Comparison of ENCODE assay signal across 12 cellular contexts in genomic region chr16:87896176-87896890, GRCh38. TPM values are rescaled to one million over a fixed set of nuclear protein-coding genes. Genes with fewer than 3 reads are reported as not detected.
DNase-seq lines count a peak whose midpoint lies in the region; ATAC-seq and TF ChIP-seq lines count a peak whose summit lies in the region.
"Not testable (repeated sequence)": the region's sequence is repeated elsewhere in the genome, so short reads cannot be mapped to it uniquely, and the experiment has no call there.
"Had no signal": no experiment of that assay in that cellular context is flagged by ENCODE, and none has a peak within 500 bp of the region (broad histone marks: within the 10 kb centered on the region; RNA-seq: fewer than 3 reads in every experiment).

No MANE protein-coding gene starts in this region.

- peaks cover 54% of the 10 kb centered on the region for H3K4me1 Mint-ChIP-seq in activated CD8-positive, alpha-beta T cell treated with anti-CD3 and anti-CD28 coated beads, Interleukin-2, amount 10 ng/mL, durations not matched to agents 7 days and 5 days (ENCODE audit: low read depth)
- peaks cover 60% of the 10 kb centered on the region for H3K4me1 Mint-ChIP-seq in activated naive CD8-positive, alpha-beta T cell treated with anti-CD3 and anti-CD28 coated beads, Interleukin-2, amount 50 U/mL, for 24 hours
- H3K4me1 Mint-ChIP-seq in immature natural killer cell: peaks cover 30 to 31% of the 10 kb centered on the region in 2 donors

- H2AFZ ChIP-seq in OCI-LY7 (ENCODE audit: low read length): peak overlapping the region; percentile 55; the same call in 1 of the 2 replicates

- not testable (repeated sequence) for H3K36me3 Mint-ChIP-seq in activated CD8-positive, alpha-beta T cell treated with anti-CD3 and anti-CD28 coated beads, Interleukin-2, amount 10 ng/mL, durations not matched to agents 7 days and 5 days (ENCODE audit: low read depth); activated naive CD8-positive, alpha-beta T cell treated with anti-CD3 and anti-CD28 coated beads, Interleukin-2, amount 50 U/mL, for 24 hours (ENCODE audit: low read depth); immature natural killer cell

- not testable (repeated sequence) for H4K20me1 ChIP-seq in OCI-LY7 (ENCODE audit: insufficient read depth, low read length)

- peak overlapping the region; percentile 56 for H3K4me3 Mint-ChIP-seq in activated CD8-positive, alpha-beta T cell treated with anti-CD3 and anti-CD28 coated beads, Interleukin-2, amount 10 ng/mL, durations not matched to agents 7 days and 5 days
- peak overlapping the region; percentile 70 for H3K4me3 Mint-ChIP-seq in activated naive CD8-positive, alpha-beta T cell treated with anti-CD3 and anti-CD28 coated beads, Interleukin-2, amount 50 U/mL, for 24 hours
- H3K4me3 Mint-ChIP-seq in immature natural killer cell: peak overlapping the region in 4 of 5 donors; percentile 57 to 84 (median 78)

- H3K4me3 ChIP-seq in OCI-LY7 (ENCODE audit: low read depth, low read length, poor library complexity, severe bottlenecking): not testable (repeated sequence)

- ATAC-seq in HG03159 (IDR thresholded peaks at IDR 0.05; ENCODE audit: unreplicated experiment) (peak; percentile 23), sciatic nerve (peak; percentile 20)
- ATAC-seq in activated CD8-positive, alpha-beta T cell treated with anti-CD3 and anti-CD28 coated beads, Interleukin-2, amount 10 ng/mL, durations not matched to agents 7 days and 5 days: peak; percentile 28
- peak; percentile 4 for ATAC-seq in activated naive CD8-positive, alpha-beta T cell treated with anti-CD3 and anti-CD28 coated beads, Interleukin-2, amount 50 U/mL, for 24 hours

- H3K36me3 ChIP-seq in OCI-LY7 (ENCODE audit: insufficient read depth, low read length): not testable (repeated sequence)

- POLR2A ChIA-PET in OCI-LY7 (lab: Charles Lee): interaction anchor here (0.7 kb wide), 2 partner anchors 94 to 1455 kb away, joined by 3 to 5 read pairs; no protein-coding TSS in a partner anchor
- POLR2A ChIA-PET in activated CD8-positive, alpha-beta T cell treated with anti-CD3 and anti-CD28 coated beads, Interleukin-2, amount 10 ng/mL, durations not matched to agents 7 days and 5 days (lab: Charles Lee): interaction anchor here (0.7 to 3.0 kb wide), 7 partner anchors 22 to 653 kb away, joined by 3 to 16 read pairs (median 5); partner anchors contain the start of genes BANP and SLC7A5

- CTCF ChIA-PET in OCI-LY7 (lab: Charles Lee; ENCODE audit: unreplicated experiment): not testable (repeated sequence)
- CTCF ChIA-PET in activated CD8-positive, alpha-beta T cell treated with anti-CD3 and anti-CD28 coated beads, Interleukin-2, amount 10 ng/mL, durations not matched to agents 7 days and 5 days (lab: Charles Lee): interaction anchor here (0.7 to 4.9 kb wide), 11 partner anchors 9 to 580 kb away, joined by 3 to 58 read pairs (median 8); partner anchors contain the start of genes BANP and SLC7A5

- not testable (repeated sequence) for H3K9me3 Mint-ChIP-seq in activated CD8-positive, alpha-beta T cell treated with anti-CD3 and anti-CD28 coated beads, Interleukin-2, amount 10 ng/mL, durations not matched to agents 7 days and 5 days (ENCODE audit: insufficient read depth); activated naive CD8-positive, alpha-beta T cell treated with anti-CD3 and anti-CD28 coated beads, Interleukin-2, amount 50 U/mL, for 24 hours; immature natural killer cell

- not testable (repeated sequence) for H3K9me2 ChIP-seq in OCI-LY7 (ENCODE audit: insufficient read depth, low read length)

- DNase-seq in Daoy (ENCODE audit: low read depth): peak; percentile 20
- DNase-seq in OCI-LY7 (ENCODE audit: low spot score); activated naive CD8-positive, alpha-beta T cell treated with anti-CD3 and anti-CD28 coated beads, Interleukin-2, amount 50 U/mL, for 24 hours; immature natural killer cell; sciatic nerve (ENCODE audit: low spot score): not testable (repeated sequence)
- peak; percentile 45 for DNase-seq in activated CD8-positive, alpha-beta T cell treated with anti-CD3 and anti-CD28 coated beads, Interleukin-2, amount 10 ng/mL, durations not matched to agents 7 days and 5 days

- H3K4me2 ChIP-seq in OCI-LY7 (ENCODE audit: low read length): peak overlapping the region; percentile 16

- H3K27ac ChIP-seq in OCI-LY7 (ENCODE audit: low read depth, low read length, poor library complexity, severe bottlenecking): not testable (repeated sequence)

- not testable (repeated sequence) for TF ChIP-seq CTCF in OCI-LY7 (conservative IDR thresholded peaks at IDR 0.05; ENCODE audit: low read length)

- H3K4me1 ChIP-seq in OCI-LY7 (ENCODE audit: insufficient read depth, low read length, poor library complexity, severe bottlenecking): peaks cover 37% of the 10 kb centered on the region

- not testable (repeated sequence) for H3K27me3 Mint-ChIP-seq in activated CD8-positive, alpha-beta T cell treated with anti-CD3 and anti-CD28 coated beads, Interleukin-2, amount 10 ng/mL, durations not matched to agents 7 days and 5 days (ENCODE audit: low read depth); activated naive CD8-positive, alpha-beta T cell treated with anti-CD3 and anti-CD28 coated beads, Interleukin-2, amount 50 U/mL, for 24 hours
- H3K27me3 Mint-ChIP-seq in immature natural killer cell (ENCODE audit: low read depth in 3 of 3): peaks cover 0 to 13% (median 7%) of the 10 kb centered on the region in 3 donors

- peak overlapping the region; percentile 96 for H3K27ac Mint-ChIP-seq in activated CD8-positive, alpha-beta T cell treated with anti-CD3 and anti-CD28 coated beads, Interleukin-2, amount 10 ng/mL, durations not matched to agents 7 days and 5 days
- peak overlapping the region; percentile 100 for H3K27ac Mint-ChIP-seq in activated naive CD8-positive, alpha-beta T cell treated with anti-CD3 and anti-CD28 coated beads, Interleukin-2, amount 50 U/mL, for 24 hours
- H3K27ac Mint-ChIP-seq in immature natural killer cell: peak overlapping the region; percentile 79 to 95 (median 88)

- H3K79me2 ChIP-seq in OCI-LY7 (ENCODE audit: insufficient read depth, low read depth, low read length): not testable (repeated sequence)

- not testable (repeated sequence) for BruUV-seq in OCI-LY7 (replicated peaks; lab: Mats Ljungman, UMichigan)

- intact Hi-C loops in OCI-LY7 (cut with micrococcal nuclease; ENCODE audit: unreplicated experiment); sciatic nerve (cut with DNase I): not testable (repeated sequence)

- H3K9me3 ChIP-seq in OCI-LY7 (ENCODE audit: low read length): not testable (repeated sequence)

RNA-seq across cellular contexts. Expression of gene SLC7A5, which starts 27.0 kb away (rescaled TPM):
- total RNA-seq in Daoy (2014; rRNA removed; shearing (Covaris generic)): 24.9 and 31.6 TPM in 2 replicates
- 99.3 and 140 TPM in 2 replicates for total RNA-seq in OCI-LY7 (2014; rRNA removed; shearing (Covaris generic))
- total RNA-seq in OCI-LY7 (2022): 258 and 283 TPM in 2 replicates
- total RNA-seq in activated CD8-positive, alpha-beta T cell treated with anti-CD3 and anti-CD28 coated beads, Interleukin-2, amount 10 ng/mL, durations not matched to agents 7 days and 5 days: 100 to 1,000 TPM; 114 to 118 TPM
- polyA plus RNA-seq in immature natural killer cell: 1 to 10 TPM; 2.6 to 7.3 (median 4.2) TPM
- total RNA-seq in sciatic nerve: 11.5 TPM

RNA-seq across cellular contexts. Expression of gene CA5A, which starts 40.0 kb away (rescaled TPM):
- total RNA-seq in Daoy (2014; rRNA removed; shearing (Covaris generic)): not detected in 2 replicates
- total RNA-seq in OCI-LY7 (2014; rRNA removed; shearing (Covaris generic)): not detected in 2 replicates
- total RNA-seq in OCI-LY7 (2022): not detected in 2 replicates
- total RNA-seq in activated CD8-positive, alpha-beta T cell treated with anti-CD3 and anti-CD28 coated beads, Interleukin-2, amount 10 ng/mL, durations not matched to agents 7 days and 5 days: not detected
- not detected for polyA plus RNA-seq in immature natural killer cell
- total RNA-seq in sciatic nerve: not detected
- total RNA-seq: endothelial cell of umbilical vein, frontal cortex, H9, osteoblast, thyroid gland had no signal
- polyA plus RNA-seq: endothelial cell of umbilical vein had no signal

RNA-seq across cellular contexts. Expression of gene BANP, which starts 54.9 kb away (rescaled TPM):
- 16.1 and 16.7 TPM in 2 replicates for total RNA-seq in Daoy (2014; rRNA removed; shearing (Covaris generic))
- 37.1 and 39.6 TPM in 2 replicates for total RNA-seq in OCI-LY7 (2014; rRNA removed; shearing (Covaris generic))
- total RNA-seq in OCI-LY7 (2022): 55.8 and 58.0 TPM in 2 replicates
- 10 to 100 TPM; 34.1 to 39.8 TPM for total RNA-seq in activated CD8-positive, alpha-beta T cell treated with anti-CD3 and anti-CD28 coated beads, Interleukin-2, amount 10 ng/mL, durations not matched to agents 7 days and 5 days
- 10 to 100 TPM in 2 of 3 donors, 1 to 10 TPM in 1; 6.3 to 19.4 (median 10.2) TPM for polyA plus RNA-seq in immature natural killer cell
- 32.3 TPM for total RNA-seq in sciatic nerve
